1 cellular context compared by ENCODE assay signal in genomic region chr2:26605195-26605968, GRCh38.
TF ChIP-seq lines count a peak whose summit lies in the region.

No MANE protein-coding gene starts in this region.

TF ChIP-seq in GM23338, 12 proteins besides CTCF, POLR2A, EP300 and RAD21 (continued from another document):
- TF ChIP-seq, protein P1, sequence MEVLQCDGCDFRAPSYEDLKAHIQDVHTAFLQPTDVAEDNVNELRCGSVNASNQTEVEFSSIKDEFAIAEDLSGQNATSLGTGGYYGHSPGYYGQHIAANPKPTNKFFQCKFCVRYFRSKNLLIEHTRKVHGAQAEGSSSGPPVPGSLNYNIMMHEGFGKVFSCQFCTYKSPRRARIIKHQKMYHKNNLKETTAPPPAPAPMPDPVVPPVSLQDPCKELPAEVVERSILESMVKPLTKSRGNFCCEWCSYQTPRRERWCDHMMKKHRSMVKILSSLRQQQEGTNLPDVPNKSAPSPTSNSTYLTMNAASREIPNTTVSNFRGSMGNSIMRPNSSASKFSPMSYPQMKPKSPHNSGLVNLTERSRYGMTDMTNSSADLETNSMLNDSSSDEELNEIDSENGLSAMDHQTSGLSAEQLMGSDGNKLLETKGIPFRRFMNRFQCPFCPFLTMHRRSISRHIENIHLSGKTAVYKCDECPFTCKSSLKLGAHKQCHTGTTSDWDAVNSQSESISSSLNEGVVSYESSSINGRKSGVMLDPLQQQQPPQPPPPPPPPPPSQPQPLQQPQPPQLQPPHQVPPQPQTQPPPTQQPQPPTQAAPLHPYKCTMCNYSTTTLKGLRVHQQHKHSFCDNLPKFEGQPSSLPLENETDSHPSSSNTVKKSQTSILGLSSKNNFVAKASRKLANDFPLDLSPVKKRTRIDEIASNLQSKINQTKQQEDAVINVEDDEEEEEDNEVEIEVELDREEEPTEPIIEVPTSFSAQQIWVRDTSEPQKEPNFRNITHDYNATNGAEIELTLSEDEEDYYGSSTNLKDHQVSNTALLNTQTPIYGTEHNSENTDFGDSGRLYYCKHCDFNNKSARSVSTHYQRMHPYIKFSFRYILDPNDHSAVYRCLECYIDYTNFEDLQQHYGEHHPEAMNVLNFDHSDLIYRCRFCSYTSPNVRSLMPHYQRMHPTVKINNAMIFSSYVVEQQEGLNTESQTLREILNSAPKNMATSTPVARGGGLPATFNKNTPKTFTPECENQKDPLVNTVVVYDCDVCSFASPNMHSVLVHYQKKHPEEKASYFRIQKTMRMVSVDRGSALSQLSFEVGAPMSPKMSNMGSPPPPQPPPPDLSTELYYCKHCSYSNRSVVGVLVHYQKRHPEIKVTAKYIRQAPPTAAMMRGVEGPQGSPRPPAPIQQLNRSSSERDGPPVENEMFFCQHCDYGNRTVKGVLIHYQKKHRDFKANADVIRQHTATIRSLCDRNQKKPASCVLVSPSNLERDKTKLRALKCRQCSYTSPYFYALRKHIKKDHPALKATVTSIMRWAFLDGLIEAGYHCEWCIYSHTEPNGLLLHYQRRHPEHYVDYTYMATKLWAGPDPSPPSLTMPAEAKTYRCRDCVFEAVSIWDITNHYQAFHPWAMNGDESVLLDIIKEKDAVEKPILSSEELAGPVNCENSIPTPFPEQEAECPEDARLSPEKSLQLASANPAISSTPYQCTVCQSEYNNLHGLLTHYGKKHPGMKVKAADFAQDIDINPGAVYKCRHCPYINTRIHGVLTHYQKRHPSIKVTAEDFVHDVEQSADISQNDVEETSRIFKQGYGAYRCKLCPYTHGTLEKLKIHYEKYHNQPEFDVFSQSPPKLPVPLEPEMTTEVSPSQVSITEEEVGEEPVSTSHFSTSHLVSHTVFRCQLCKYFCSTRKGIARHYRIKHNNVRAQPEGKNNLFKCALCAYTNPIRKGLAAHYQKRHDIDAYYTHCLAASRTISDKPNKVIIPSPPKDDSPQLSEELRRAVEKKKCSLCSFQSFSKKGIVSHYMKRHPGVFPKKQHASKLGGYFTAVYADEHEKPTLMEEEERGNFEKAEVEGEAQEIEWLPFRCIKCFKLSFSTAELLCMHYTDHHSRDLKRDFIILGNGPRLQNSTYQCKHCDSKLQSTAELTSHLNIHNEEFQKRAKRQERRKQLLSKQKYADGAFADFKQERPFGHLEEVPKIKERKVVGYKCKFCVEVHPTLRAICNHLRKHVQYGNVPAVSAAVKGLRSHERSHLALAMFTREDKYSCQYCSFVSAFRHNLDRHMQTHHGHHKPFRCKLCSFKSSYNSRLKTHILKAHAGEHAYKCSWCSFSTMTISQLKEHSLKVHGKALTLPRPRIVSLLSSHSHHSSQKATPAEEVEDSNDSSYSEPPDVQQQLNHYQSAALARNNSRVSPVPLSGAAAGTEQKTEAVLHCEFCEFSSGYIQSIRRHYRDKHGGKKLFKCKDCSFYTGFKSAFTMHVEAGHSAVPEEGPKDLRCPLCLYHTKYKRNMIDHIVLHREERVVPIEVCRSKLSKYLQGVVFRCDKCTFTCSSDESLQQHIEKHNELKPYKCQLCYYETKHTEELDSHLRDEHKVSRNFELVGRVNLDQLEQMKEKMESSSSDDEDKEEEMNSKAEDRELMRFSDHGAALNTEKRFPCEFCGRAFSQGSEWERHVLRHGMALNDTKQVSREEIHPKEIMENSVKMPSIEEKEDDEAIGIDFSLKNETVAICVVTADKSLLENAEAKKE (CRISPR knock-in tag; IDR thresholded peaks at IDR 0.05): no peak
- no peak for TF ChIP-seq NANOG (IDR thresholded peaks at IDR 0.05; ENCODE audit: borderline replicate concordance)
- TF ChIP-seq ZNF114 (CRISPR knock-in tag; IDR thresholded peaks at IDR 0.05): no peak
- TF ChIP-seq JUNB (IDR thresholded peaks at IDR 0.05; ENCODE audit: unreplicated experiment): no peak
- TF ChIP-seq POLR2AphosphoS5 (IDR thresholded peaks at IDR 0.05; ENCODE audit: low read depth): no peak
- TF ChIP-seq CREB1 (CRISPR knock-in tag; IDR thresholded peaks at IDR 0.05; ENCODE audit: low read depth): no peak
- TF ChIP-seq EZH2phosphoT487 (IDR thresholded peaks at IDR 0.05; ENCODE audit: unreplicated experiment): no peak
- no peak for TF ChIP-seq STAT1 (IDR thresholded peaks at IDR 0.05; ENCODE audit: unreplicated experiment)
- TF ChIP-seq ZNF331 (CRISPR knock-in tag; IDR thresholded peaks at IDR 0.05; ENCODE audit: low read depth): no peak
- TF ChIP-seq ETS1 (IDR thresholded peaks at IDR 0.05): no peak
- TF ChIP-seq EZH2 (IDR thresholded peaks at IDR 0.05; ENCODE audit: low read depth, unreplicated experiment): no peak
